In the genomic region with DNA sequence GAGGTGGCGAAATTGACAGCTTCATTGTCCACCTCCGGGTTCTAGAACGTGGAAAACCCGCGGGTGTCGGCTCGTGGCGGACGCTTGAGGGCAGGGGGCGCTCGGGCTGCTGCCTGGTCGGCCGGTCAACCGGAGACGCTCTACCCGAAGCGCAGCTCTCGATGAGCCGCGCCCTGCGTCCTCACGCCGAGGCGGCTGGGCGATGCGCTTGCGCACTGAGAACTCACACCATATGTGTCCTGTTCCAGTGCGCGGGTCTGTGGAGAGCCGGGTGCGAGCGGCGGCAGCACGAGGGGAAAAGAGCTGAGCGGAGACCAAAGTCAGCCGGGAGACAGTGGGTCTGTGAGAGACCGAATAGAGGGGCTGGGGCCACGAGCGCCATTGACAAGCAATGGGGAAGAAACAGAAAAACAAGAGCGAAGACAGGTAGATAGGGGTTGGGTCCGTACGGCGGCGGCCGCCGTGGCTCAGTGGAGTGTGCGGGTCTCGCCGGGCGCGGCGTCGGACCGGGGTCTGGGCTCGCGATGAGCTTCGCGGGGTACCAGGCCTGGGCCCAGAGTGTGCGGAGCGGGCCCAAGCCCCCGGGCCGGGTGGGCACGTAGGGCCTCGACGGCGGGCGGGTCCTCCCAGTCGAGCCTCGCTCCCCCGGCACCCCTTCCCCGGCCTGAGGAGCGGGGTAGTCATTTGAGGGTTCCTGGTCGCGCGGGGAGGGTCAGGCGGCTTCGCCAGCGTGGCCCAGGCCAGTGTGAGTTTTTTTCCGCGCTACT, we compare ENCODE assay signal across 8 cellular contexts. TPM values are rescaled to one million over a fixed set of nuclear protein-coding genes. Genes with fewer than 3 reads are reported as not detected.
DNase-seq lines count a peak whose midpoint lies in the region; ATAC-seq and TF ChIP-seq lines count a peak whose summit lies in the region.

A gene with protein sequence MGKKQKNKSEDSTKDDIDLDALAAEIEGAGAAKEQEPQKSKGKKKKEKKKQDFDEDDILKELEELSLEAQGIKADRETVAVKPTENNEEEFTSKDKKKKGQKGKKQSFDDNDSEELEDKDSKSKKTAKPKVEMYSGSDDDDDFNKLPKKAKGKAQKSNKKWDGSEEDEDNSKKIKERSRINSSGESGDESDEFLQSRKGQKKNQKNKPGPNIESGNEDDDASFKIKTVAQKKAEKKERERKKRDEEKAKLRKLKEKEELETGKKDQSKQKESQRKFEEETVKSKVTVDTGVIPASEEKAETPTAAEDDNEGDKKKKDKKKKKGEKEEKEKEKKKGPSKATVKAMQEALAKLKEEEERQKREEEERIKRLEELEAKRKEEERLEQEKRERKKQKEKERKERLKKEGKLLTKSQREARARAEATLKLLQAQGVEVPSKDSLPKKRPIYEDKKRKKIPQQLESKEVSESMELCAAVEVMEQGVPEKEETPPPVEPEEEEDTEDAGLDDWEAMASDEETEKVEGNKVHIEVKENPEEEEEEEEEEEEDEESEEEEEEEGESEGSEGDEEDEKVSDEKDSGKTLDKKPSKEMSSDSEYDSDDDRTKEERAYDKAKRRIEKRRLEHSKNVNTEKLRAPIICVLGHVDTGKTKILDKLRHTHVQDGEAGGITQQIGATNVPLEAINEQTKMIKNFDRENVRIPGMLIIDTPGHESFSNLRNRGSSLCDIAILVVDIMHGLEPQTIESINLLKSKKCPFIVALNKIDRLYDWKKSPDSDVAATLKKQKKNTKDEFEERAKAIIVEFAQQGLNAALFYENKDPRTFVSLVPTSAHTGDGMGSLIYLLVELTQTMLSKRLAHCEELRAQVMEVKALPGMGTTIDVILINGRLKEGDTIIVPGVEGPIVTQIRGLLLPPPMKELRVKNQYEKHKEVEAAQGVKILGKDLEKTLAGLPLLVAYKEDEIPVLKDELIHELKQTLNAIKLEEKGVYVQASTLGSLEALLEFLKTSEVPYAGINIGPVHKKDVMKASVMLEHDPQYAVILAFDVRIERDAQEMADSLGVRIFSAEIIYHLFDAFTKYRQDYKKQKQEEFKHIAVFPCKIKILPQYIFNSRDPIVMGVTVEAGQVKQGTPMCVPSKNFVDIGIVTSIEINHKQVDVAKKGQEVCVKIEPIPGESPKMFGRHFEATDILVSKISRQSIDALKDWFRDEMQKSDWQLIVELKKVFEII (plus strand): TSS at position 226 of the 767 bp plus-strand sequence. CDS start 166 bp downstream, at position 392.

- TF ChIP-seq RAD21 in Ishikawa (IDR thresholded peaks at IDR 0.05; ENCODE audit: low read depth) = 0 out of 2 replicates have a peak, but pooled peaks have one; percentile 21

- DNase-seq in DMS79 (lab: John Stamatoyannopoulos, UW) = peak; percentile 91
- DNase-seq in OCI-M1 (lab: John Stamatoyannopoulos, UW) = peak; percentile 95
- DNase-seq in activated T-cell treated with anti-CD3 and anti-CD28 coated beads for 4 hours = peak; percentile 84
- no peak for DNase-seq in epithelial cell of proximal tubule (ENCODE audit: low read depth)
- DNase-seq in mucosa of gallbladder (ENCODE audit: low spot score) = peak; percentile 97
- peak; percentile 92 for DNase-seq in stimulated activated CD8-positive, alpha-beta memory T cell treated with anti-CD3 and anti-CD28 coated beads, Interleukin-4, amount 100 ng/mL, for 24 hours (ENCODE audit: low read depth)

- peak; percentile 55 for TF ChIP-seq CTCF in epithelial cell of proximal tubule (conservative IDR thresholded peaks at IDR 0.05; ENCODE audit: low read depth, low read length)

- peak; percentile 57 for ATAC-seq in GM21619 (IDR thresholded peaks at IDR 0.05; ENCODE audit: unreplicated experiment)

- H3K4me3 ChIP-seq in epithelial cell of proximal tubule (ENCODE audit: low read depth, low read length) = peak within 1 kb of the TSS; percentile 79

- 0 out of 2 replicates have a peak, but pooled peaks have one; percentile 15 for TF ChIP-seq EP300 in Ishikawa (IDR thresholded peaks at IDR 0.05; ENCODE audit: borderline replicate concordance)

TF ChIP-seq in Ishikawa, 13 proteins besides CTCF, POLR2A, EP300 and RAD21:
- TF ChIP-seq YY1 (IDR thresholded peaks at IDR 0.05; ENCODE audit: low read depth) (peak; percentile 63; the same call in 1 of the 2 replicates), CREB1 (IDR thresholded peaks at IDR 0.05; ENCODE audit: low read depth) (no peak), NFIC (IDR thresholded peaks at IDR 0.05) (0 out of 2 replicates have a peak, but pooled peaks have one; percentile 10), FOXM1 (IDR thresholded peaks at IDR 0.05; ENCODE audit: borderline replicate concordance, low read depth) (no peak), TAF1 (IDR thresholded peaks at IDR 0.05; ENCODE audit: low read depth) (peak; percentile 91), TCF12 (IDR thresholded peaks at IDR 0.05; ENCODE audit: low read depth) (peak; percentile 33; the same call in 1 of the 2 replicates), EGR1 (IDR thresholded peaks at IDR 0.05) (peak; percentile 27; the same call in 1 of the 2 replicates), TEAD4 (IDR thresholded peaks at IDR 0.05) (0 out of 2 replicates have a peak, but pooled peaks have one; percentile 9), CEBPB (IDR thresholded peaks at IDR 0.05) (no peak; the same call in 1 of the 2 replicates)
- TF ChIP-seq, protein P1, sequence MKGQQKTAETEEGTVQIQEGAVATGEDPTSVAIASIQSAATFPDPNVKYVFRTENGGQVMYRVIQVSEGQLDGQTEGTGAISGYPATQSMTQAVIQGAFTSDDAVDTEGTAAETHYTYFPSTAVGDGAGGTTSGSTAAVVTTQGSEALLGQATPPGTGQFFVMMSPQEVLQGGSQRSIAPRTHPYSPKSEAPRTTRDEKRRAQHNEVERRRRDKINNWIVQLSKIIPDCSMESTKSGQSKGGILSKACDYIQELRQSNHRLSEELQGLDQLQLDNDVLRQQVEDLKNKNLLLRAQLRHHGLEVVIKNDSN (IDR thresholded peaks at IDR 0.05) = peak; percentile 24; the same call in 1 of the 2 replicates
- TF ChIP-seq, protein P2, sequence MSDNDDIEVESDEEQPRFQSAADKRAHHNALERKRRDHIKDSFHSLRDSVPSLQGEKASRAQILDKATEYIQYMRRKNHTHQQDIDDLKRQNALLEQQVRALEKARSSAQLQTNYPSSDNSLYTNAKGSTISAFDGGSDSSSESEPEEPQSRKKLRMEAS (IDR thresholded peaks at IDR 0.05) = no peak; the same call in none of the 2 replicates

RNA-seq across cellular contexts. Expression of the gene that starts here (rescaled TPM):
- total RNA-seq in epithelial cell of proximal tubule (20.8 and 26.6 TPM in 2 replicates), mucosa of gallbladder (24.5 TPM)
